ENCODE assay signal across 27 cellular contexts in the genomic region with DNA sequence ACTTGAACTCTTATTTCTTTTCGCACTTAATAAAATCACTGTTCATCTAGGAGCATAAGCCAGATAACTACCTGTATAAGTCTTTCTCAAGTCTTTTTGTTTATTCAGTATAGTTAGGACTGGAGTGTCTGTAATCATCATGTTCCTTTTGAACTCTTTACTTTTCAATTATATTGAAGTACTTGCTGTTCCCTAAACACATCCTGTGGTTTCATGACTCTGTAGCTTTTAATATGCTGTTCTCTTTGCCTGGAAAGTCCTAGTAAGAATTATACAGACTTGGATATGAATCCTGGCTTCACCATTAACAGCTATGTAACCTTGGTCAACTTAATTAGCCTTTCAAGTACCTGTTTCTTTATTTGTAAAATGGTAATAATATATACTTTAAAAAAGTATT.
"Had no signal": no experiment of that assay in that cellular context is flagged by ENCODE, and none has a peak within 500 bp of the region (broad histone marks: within the 10 kb centered on the region; RNA-seq: fewer than 3 reads in every experiment).

No MANE protein-coding gene starts in this region.

- H3K4me1 ChIP-seq: body of pancreas, colonic mucosa, gastroesophageal sphincter, psoas muscle, right atrium auricular region, thyroid gland, vagina had no signal

- H3K4me1 Mint-ChIP-seq: activated B cell treated with CpG ODN at 0.5 μM for 24 hours, mesothelial cell of epicardium, nephron progenitor cell had no signal

- H3K27ac ChIP-seq: body of pancreas, colonic mucosa, gastroesophageal sphincter, hepatocyte, ovary, psoas muscle, right atrium auricular region, stomach, thyroid gland, upper lobe of left lung, vagina had no signal

- H3K4me2 ChIP-seq: hepatocyte had no signal

- H3K4me3 Mint-ChIP-seq: activated B cell treated with CpG ODN at 0.5 μM for 24 hours; activated CD8-positive, alpha-beta T cell treated with anti-CD3 and anti-CD28 coated beads for 36 hours; activated T-cell treated with anti-CD3 and anti-CD28 coated beads, Interleukin-2, amount 50 U/mL, for 4 hours; activated T-helper 17 cell treated with anti-CD3 and anti-CD28 coated beads, Interleukin-2, amount 50 U/mL, for 72 hours; mesothelial cell of epicardium; naive B cell; nephron progenitor cell; stimulated activated naive B cell treated with anti-CD40 and anti-IgM and Interleukin-4, amounts not matched to agents 10 μg/mL and 1 μg/mL and 100 μg/mL, for 72 hours had no signal

- H3K4me3 ChIP-seq: body of pancreas, colonic mucosa, gastroesophageal sphincter, hepatocyte, ovary, psoas muscle, right atrium auricular region, stomach, thyroid gland, upper lobe of left lung, vagina had no signal

- H3K27me3 ChIP-seq: body of pancreas, colonic mucosa, gastroesophageal sphincter, hepatocyte, ovary, right atrium auricular region, stomach, thyroid gland, upper lobe of left lung, vagina had no signal

- H3K27ac Mint-ChIP-seq: activated B cell treated with CpG ODN at 0.5 μM for 24 hours; activated CD8-positive, alpha-beta T cell treated with anti-CD3 and anti-CD28 coated beads for 36 hours; activated T-helper 17 cell treated with anti-CD3 and anti-CD28 coated beads, Interleukin-2, amount 50 U/mL, for 72 hours; mesothelial cell of epicardium; stimulated activated naive B cell treated with anti-CD40 and anti-IgM and Interleukin-4, amounts not matched to agents 10 μg/mL and 1 μg/mL and 100 μg/mL, for 72 hours had no signal

- H2AFZ ChIP-seq: hepatocyte had no signal

- H3K79me2 ChIP-seq: hepatocyte had no signal

- H3K9me3 ChIP-seq: body of pancreas, colonic mucosa, gastroesophageal sphincter, ovary, thyroid gland, upper lobe of left lung, vagina had no signal

- DNase-seq: activated B cell treated with CpG ODN at 0.5 μM for 24 hours; activated CD4-positive, alpha-beta T cell treated with anti-CD3 and anti-CD28 coated beads, Interleukin-2, amount 50 U/mL, for 1 hour; activated CD8-positive, alpha-beta T cell treated with anti-CD3 and anti-CD28 coated beads for 36 hours; activated gamma-delta T cell treated with Interleukin-2 at 50 U/mL for 16 hours; activated T-cell treated with anti-CD3 and anti-CD28 coated beads, Interleukin-2, amount 50 U/mL, for 4 hours; body of pancreas; colonic mucosa; effector memory CD4-positive, alpha-beta T cell; kidney; left colon; naive B cell; nephron progenitor cell; ovary; psoas muscle; stimulated activated CD4-positive, alpha-beta T cell treated with anti-CD3 and anti-CD28 coated beads, Interleukin-15, amount 100 ng/mL, for 24 hours; stimulated activated CD4-positive, alpha-beta T cell treated with anti-CD3 and anti-CD28 coated beads, Interleukin-2, amount 100 ng/mL, for 24 hours; stimulated activated naive B cell treated with anti-CD40 and anti-IgM and Interleukin-4, amounts not matched to agents 10 μg/mL and 1 μg/mL and 100 μg/mL, for 72 hours; stomach; thyroid gland; upper lobe of left lung had no signal

- ATAC-seq: activated CD8-positive, alpha-beta T cell treated with anti-CD3 and anti-CD28 coated beads for 36 hours; activated naive CD4-positive, alpha-beta T cell treated with anti-CD3 and anti-CD28 coated beads, Interleukin-2, amount 50 U/mL, for 72 hours; activated T-cell treated with anti-CD3 and anti-CD28 coated beads, Interleukin-2, amount 50 U/mL, for 4 hours; activated T-helper 17 cell treated with anti-CD3 and anti-CD28 coated beads, Interleukin-2, amount 50 U/mL, for 72 hours; body of pancreas; gastroesophageal sphincter; left colon; psoas muscle; stimulated activated naive B cell treated with anti-CD40 and anti-IgM and Interleukin-4, amounts not matched to agents 10 μg/mL and 1 μg/mL and 100 μg/mL, for 72 hours had no signal

- H3K27me3 Mint-ChIP-seq: activated B cell treated with CpG ODN at 0.5 μM for 24 hours; activated CD8-positive, alpha-beta T cell treated with anti-CD3 and anti-CD28 coated beads for 36 hours; activated T-helper 17 cell treated with anti-CD3 and anti-CD28 coated beads, Interleukin-2, amount 50 U/mL, for 72 hours; naive B cell; stimulated activated naive B cell treated with anti-CD40 and anti-IgM and Interleukin-4, amounts not matched to agents 10 μg/mL and 1 μg/mL and 100 μg/mL, for 72 hours had no signal

- H3K36me3 ChIP-seq: colonic mucosa, gastroesophageal sphincter, ovary, right atrium auricular region, stomach, thyroid gland, upper lobe of left lung, vagina had no signal
